Comparison of ENCODE assay signal across 8 cellular contexts in genomic region chr10:69573056-69573806, GRCh38. TPM values are rescaled to one million over a fixed set of nuclear protein-coding genes. Genes with fewer than 3 reads are reported as not detected.
DNase-seq lines count a peak whose midpoint lies in the region; ATAC-seq, FAIRE-seq and TF ChIP-seq lines count a peak whose summit lies in the region.

NEUROG3 (minus strand) TSS chr10:69573422; CDS start chr10:69573043, 379 bp downstream.

- no peak within 1 kb of the TSS for H3K9ac ChIP-seq in GM23248

- peak within 1 kb of the TSS; percentile 69 to 87 (median 82) for H3K4me3 Mint-ChIP-seq in naive thymus-derived CD4-positive, alpha-beta T cell

- CTCF ChIA-PET in naive thymus-derived CD4-positive, alpha-beta T cell (lab: Charles Lee): interaction anchor here (0.6 to 0.8 kb wide), 2 partner anchors 58 to 1791 kb away, joined by 3 read pairs; no protein-coding TSS in a partner anchor

- H3K27ac Mint-ChIP-seq in activated naive CD4-positive, alpha-beta T cell treated with anti-CD3 and anti-CD28 coated beads, Interleukin-2, amount 50 U/mL, for 72 hours: no peak within 1 kb of the TSS
- H3K27ac Mint-ChIP-seq in naive thymus-derived CD4-positive, alpha-beta T cell: no peak within 1 kb of the TSS

- intact Hi-C loops in naive thymus-derived CD4-positive, alpha-beta T cell (cut with micrococcal nuclease): loop anchor here in 1 of 2 donors (5.0 kb wide), 2 partner anchors 56 to 59 kb away; partner anchors contain the start of gene FAM241B

- ATAC-seq in HG02798 (IDR thresholded peaks at IDR 0.05; ENCODE audit: poor library complexity, unreplicated experiment): peak; percentile 53
- ATAC-seq in activated naive CD4-positive, alpha-beta T cell treated with anti-CD3 and anti-CD28 coated beads, Interleukin-2, amount 50 U/mL, for 72 hours: peak; percentile 25 to 56
- ATAC-seq in naive thymus-derived CD4-positive, alpha-beta T cell: peak; percentile 44

- H3K9me3 Mint-ChIP-seq in activated naive CD4-positive, alpha-beta T cell treated with anti-CD3 and anti-CD28 coated beads, Interleukin-2, amount 50 U/mL, for 72 hours: no peaks in the 10 kb centered on the region
- H3K9me3 Mint-ChIP-seq in naive thymus-derived CD4-positive, alpha-beta T cell: peaks cover 0 to 3% (median 0%) of the 10 kb centered on the region in 11 donors

- FAIRE-seq in GM12892 (lab: Jason Lieb, UNC): no peak

- H3K4me1 ChIP-seq in naive thymus-derived CD4-positive, alpha-beta T cell (ENCODE audit: control insufficient read depth in 2 of 2, insufficient read depth in 2 of 2, low read length in 2 of 2): peaks cover 9 to 13% of the 10 kb centered on the region in 2 donors
- no peaks in the 10 kb centered on the region for H3K4me1 ChIP-seq in GM23248 (ENCODE audit: insufficient read depth)

- DNase-seq in GM12892 (ENCODE audit: insufficient read length) (peak; percentile 41), GDM1 (lab: John Stamatoyannopoulos, UW) (no peak), HCEC 1CT (no peak), GM23248 (no peak)
- DNase-seq in activated naive CD4-positive, alpha-beta T cell treated with anti-CD3 and anti-CD28 coated beads, Interleukin-2, amount 50 U/mL, for 72 hours (ENCODE audit: low spot score in 2 of 2): no peak
- DNase-seq in naive thymus-derived CD4-positive, alpha-beta T cell: no peak
- no peak for DNase-seq in NK-92 treated with Interleukin-12 subunit alpha and Interleukin-12 subunit beta, amount 100 ng/mL, for 24 hours (lab: John Stamatoyannopoulos, UW)

- peaks cover 15 to 41% (median 28%) of the 10 kb centered on the region in 7 donors for H3K4me1 Mint-ChIP-seq in naive thymus-derived CD4-positive, alpha-beta T cell

- no peaks in the 10 kb centered on the region for H3K36me3 ChIP-seq in naive thymus-derived CD4-positive, alpha-beta T cell (ENCODE audit: control insufficient read depth in 2 of 3, insufficient read depth in 3 of 3, low read length in 3 of 3)
- H3K36me3 ChIP-seq in GM23248 (ENCODE audit: low read depth): no peaks in the 10 kb centered on the region

- H4K20me1 ChIP-seq in GM23248 (ENCODE audit: insufficient read depth): no peaks in the 10 kb centered on the region

- H2AFZ ChIP-seq in GM23248: no peak within 1 kb of the TSS

- no peaks in the 10 kb centered on the region for H3K79me2 ChIP-seq in GM23248 (ENCODE audit: insufficient read depth)

- H3K27me3 ChIP-seq in naive thymus-derived CD4-positive, alpha-beta T cell (ENCODE audit: control insufficient read depth in 2 of 2, insufficient read depth in 2 of 2, low read length in 2 of 2): peaks cover 4 to 29% of the 10 kb centered on the region in 2 donors
- peaks cover 95% of the 10 kb centered on the region for H3K27me3 ChIP-seq in GM23248 (replicated peaks; ENCODE audit: insufficient read depth)

- in situ Hi-C loops in GM23248 (cut with MboI): no loop called here

- no peaks in the 10 kb centered on the region for H3K9me3 ChIP-seq in naive thymus-derived CD4-positive, alpha-beta T cell (ENCODE audit: control insufficient read depth in 2 of 3, low read length in 3 of 3)
- no peaks in the 10 kb centered on the region for H3K9me3 ChIP-seq in GM23248 (ENCODE audit: low read depth)

- peak within 1 kb of the TSS; percentile 47 for H3K4me3 ChIP-seq in naive thymus-derived CD4-positive, alpha-beta T cell (ENCODE audit: low read length)
- H3K4me3 ChIP-seq in GM23248: no peak within 1 kb of the TSS

- no peaks in the 10 kb centered on the region for H3K36me3 Mint-ChIP-seq in activated naive CD4-positive, alpha-beta T cell treated with anti-CD3 and anti-CD28 coated beads, Interleukin-2, amount 50 U/mL, for 72 hours
- no peaks in the 10 kb centered on the region for H3K36me3 Mint-ChIP-seq in naive thymus-derived CD4-positive, alpha-beta T cell

- POLR2A ChIA-PET in naive thymus-derived CD4-positive, alpha-beta T cell (lab: Charles Lee): no interaction called here

- TF ChIP-seq POLR2A in GM12892 (IDR thresholded peaks at IDR 0.05; ENCODE audit: low read depth, low read length): no peak

- 2 to 3% methylated on average over 41 to 52 of the region's 53 CpGs for WGBS in GM23248 (ENCODE audit: low coverage in 1 of 2, low lambda C conversion rate in 2 of 2, missing lambda C conversion rate in 2 of 2), 2 experiments

- H3K9me2 ChIP-seq in GM23248 (ENCODE audit: insufficient read depth): no peaks in the 10 kb centered on the region

- peaks cover 74 to 92% (median 80%) of the 10 kb centered on the region in 5 donors for H3K27me3 Mint-ChIP-seq in naive thymus-derived CD4-positive, alpha-beta T cell

- H3K4me2 ChIP-seq in GM23248 (ENCODE audit: unreplicated experiment): no peak within 1 kb of the TSS

- H3F3A ChIP-seq in GM23248 (ENCODE audit: insufficient read depth): no peaks in the 10 kb centered on the region

- no peak within 1 kb of the TSS for H3K27ac ChIP-seq in naive thymus-derived CD4-positive, alpha-beta T cell (ENCODE audit: low read depth, low read length)
- no peak within 1 kb of the TSS for H3K27ac ChIP-seq in GM23248

RNA-seq across cellular contexts. Expression of gene NEUROG3, which starts in this region (rescaled TPM):
- not detected for polyA plus RNA-seq in GM12892 (2012; ENCODE audit: missing spikeins)
- under 1 TPM in 1 of 2 donors, not detected in 1; 0.18 TPM for total RNA-seq in activated naive CD4-positive, alpha-beta T cell treated with anti-CD3 and anti-CD28 coated beads, Interleukin-2, amount 50 U/mL, for 72 hours
- total RNA-seq in naive thymus-derived CD4-positive, alpha-beta T cell: under 1 TPM in 1 of 5 experiments, not detected in 4; 0.24 TPM
- polyA plus RNA-seq in naive thymus-derived CD4-positive, alpha-beta T cell: not detected
- not detected in 2 replicates for total RNA-seq in GM23248 (2014; rRNA removed; shearing (Covaris generic))
- polyA plus RNA-seq in GM23248 (2016; fragmentation: Nextera tagmentation; extraction: Ambion mirVana): not detected in 2 replicates

Comparison
In these comparisons a context has a peak if more than half of its experiments do, and no peak if none do; other contexts are left out.
1. Peak in ATAC-seq in activated naive CD4-positive, alpha-beta T cell treated with anti-CD3 and anti-CD28 coated beads, Interleukin-2, amount 50 U/mL, for 72 hours; RNA of the gene not detected or under 1 TPM.
2. Peak in ATAC-seq and H3K4me3 ChIP-seq in naive thymus-derived CD4-positive, alpha-beta T cell; RNA of the gene not detected or under 1 TPM.